In genomic region chr11:66327171-66328035, GRCh38 we compare ENCODE assay signal across 5 cellular contexts. TPM values are rescaled to one million over a fixed set of nuclear protein-coding genes. Genes with fewer than 3 reads are reported as not detected.
DNase-seq lines count a peak whose midpoint lies in the region; ATAC-seq and TF ChIP-seq lines count a peak whose summit lies in the region.

No MANE protein-coding gene starts in this region.

- H3K9me3 ChIP-seq in suprapubic skin = no peaks in the 10 kb centered on the region

- peak; percentile 60 for DNase-seq in RPMI7951 (ENCODE audit: low read depth)
- DNase-seq in fibroblast of gingiva (ENCODE audit: low read depth) = peak; percentile 52
- DNase-seq in suprapubic skin (ENCODE audit: low spot score in 2 of 2) = peak in 1 of 2 donors; percentile 73

- TF ChIP-seq POLR2A in suprapubic skin (IDR thresholded peaks at IDR 0.05) = no peak

- TF ChIP-seq EP300 in suprapubic skin (IDR thresholded peaks at IDR 0.05) = no peak

- H3K36me3 ChIP-seq in suprapubic skin = peaks cover 10% of the 10 kb centered on the region

- no peak for TF ChIP-seq CTCF in suprapubic skin (IDR thresholded peaks at IDR 0.05)

- no peak overlapping the region for H3K4me3 ChIP-seq in suprapubic skin

- H3K4me1 ChIP-seq in suprapubic skin = peaks cover 53% of the 10 kb centered on the region

- H3K27ac ChIP-seq in suprapubic skin = peak overlapping the region; percentile 74

- no peaks in the 10 kb centered on the region for H3K27me3 ChIP-seq in suprapubic skin

- 64% methylated on average over 11 of the region's 11 CpGs for WGBS in suprapubic skin

- no peak for ATAC-seq in GM18861 (IDR thresholded peaks at IDR 0.05; ENCODE audit: unreplicated experiment)
- ATAC-seq in HG02938 (IDR thresholded peaks at IDR 0.05; ENCODE audit: unreplicated experiment) = no peak

RNA-seq across cellular contexts. Expression of gene RIN1, which starts 8.8 kb away (rescaled TPM):
- total RNA-seq in RPMI7951 (2014; rRNA removed; shearing (Covaris generic)) = 28.0 and 38.8 TPM in 2 replicates
- total RNA-seq in suprapubic skin = 10 to 100 TPM; 40.3 to 73.6 (median 60.3) TPM

RNA-seq across cellular contexts. Expression of gene CD248, which starts 10.6 kb away (rescaled TPM):
- total RNA-seq in RPMI7951 (2014; rRNA removed; shearing (Covaris generic)) = not detected in 2 replicates
- total RNA-seq in suprapubic skin = 10 to 100 TPM in 2 of 4 donors, 1 to 10 TPM in 2; 5.9 to 32.6 (median 19.2) TPM

RNA-seq across cellular contexts. Expression of gene BRMS1, which starts 17.5 kb away (rescaled TPM):
- total RNA-seq in RPMI7951 (2014; rRNA removed; shearing (Covaris generic)) = 91.7 and 92.6 TPM in 2 replicates
- total RNA-seq in suprapubic skin = 10 to 100 TPM; 45.7 to 60.3 (median 57.3) TPM

RNA-seq across cellular contexts. Expression of gene B4GAT1, which starts 20.0 kb away (rescaled TPM):
- 49.3 and 50.5 TPM in 2 replicates for total RNA-seq in RPMI7951 (2014; rRNA removed; shearing (Covaris generic))
- total RNA-seq in suprapubic skin = 10 to 100 TPM; 14.4 to 31.9 (median 20.6) TPM

RNA-seq across cellular contexts. Expression of gene TMEM151A, which starts 35.7 kb away (rescaled TPM):
- 0.39 TPM in 1 of 2 replicates, not detected in the other for total RNA-seq in RPMI7951 (2014; rRNA removed; shearing (Covaris generic))
- not detected for total RNA-seq in suprapubic skin
